12 cellular contexts compared by ENCODE assay signal in genomic region chr2:96802281-96802595, GRCh38.
DNase-seq lines count a peak whose midpoint lies in the region; ATAC-seq and TF ChIP-seq lines count a peak whose summit lies in the region.
"Had no signal": no experiment of that assay in that cellular context is flagged by ENCODE, and none has a peak within 500 bp of the region (broad histone marks: within the 10 kb centered on the region; RNA-seq: fewer than 3 reads in every experiment).

No MANE protein-coding gene starts in this region.

- ATAC-seq in HG03432 (IDR thresholded peaks at IDR 0.05; ENCODE audit: unreplicated experiment): peak; percentile 39
- ATAC-seq: naive thymus-derived CD8-positive, alpha-beta T cell had no signal

- TF ChIP-seq CTCF in GM13976 (IDR thresholded peaks at IDR 0.05; ENCODE audit: borderline replicate concordance, control extremely low read depth, extremely low read depth, insufficient read depth, missing control alignments) (no peak), RWPE1 (conservative IDR thresholded peaks at IDR 0.05; ENCODE audit: low read depth) (no peak)

- POLR2A ChIA-PET in RWPE1 (lab: Yijun Ruan, JAX; ENCODE audit: low non-redundant PET): no interaction called here

- DNase-seq in GM13976 (ENCODE audit: low spot score) (peak; percentile 83), SIG-M5 treated with dmso at 0.1 percent for 504 hours (lab: John Stamatoyannopoulos, UW; ENCODE audit: unreplicated experiment) (no peak), AML-193 (lab: John Stamatoyannopoulos, UW) (no peak), RWPE1 (ENCODE audit: low spot score) (no peak)
- DNase-seq in activated naive CD4-positive, alpha-beta T cell treated with anti-CD3 and anti-CD28 coated beads, Interleukin-2, amount 50 U/mL, for 16 hours: peak; percentile 35
- DNase-seq in stimulated activated CD4-positive, alpha-beta T cell treated with anti-CD3 and anti-CD28 coated beads, Interleukin-2, amount 100 ng/mL, for 4 hours (ENCODE audit: low read depth): peak; percentile 26
- DNase-seq: DMS53; erythroblast; naive thymus-derived CD8-positive, alpha-beta T cell; NCI-H1436; PC-9 had no signal

- CTCF ChIA-PET in RWPE1 (lab: Yijun Ruan, JAX): no interaction called here

- in situ Hi-C loops in GM13976 (cut with MboI; ENCODE audit: low sequenced_read_pairs, unreplicated experiment): no loop called here

- H3K27ac ChIP-seq in RWPE1: no peak overlapping the region
- H3K27ac ChIP-seq: PC-9 had no signal

Comparison
In these comparisons a context has a peak if more than half of its experiments do, and no peak if none do; other contexts are left out.
1. DNase-seq: peak in GM13976 (single experiment), activated naive CD4-positive, alpha-beta T cell treated with anti-CD3 and anti-CD28 coated beads, Interleukin-2, amount 50 U/mL, for 16 hours (single experiment) and stimulated activated CD4-positive, alpha-beta T cell treated with anti-CD3 and anti-CD28 coated beads, Interleukin-2, amount 100 ng/mL, for 4 hours (single experiment); none in SIG-M5 treated with dmso at 0.1 percent for 504 hours (single experiment), AML-193 (0 of 2) and RWPE1 (single experiment).